8 cellular contexts compared by ENCODE assay signal in the genomic region with DNA sequence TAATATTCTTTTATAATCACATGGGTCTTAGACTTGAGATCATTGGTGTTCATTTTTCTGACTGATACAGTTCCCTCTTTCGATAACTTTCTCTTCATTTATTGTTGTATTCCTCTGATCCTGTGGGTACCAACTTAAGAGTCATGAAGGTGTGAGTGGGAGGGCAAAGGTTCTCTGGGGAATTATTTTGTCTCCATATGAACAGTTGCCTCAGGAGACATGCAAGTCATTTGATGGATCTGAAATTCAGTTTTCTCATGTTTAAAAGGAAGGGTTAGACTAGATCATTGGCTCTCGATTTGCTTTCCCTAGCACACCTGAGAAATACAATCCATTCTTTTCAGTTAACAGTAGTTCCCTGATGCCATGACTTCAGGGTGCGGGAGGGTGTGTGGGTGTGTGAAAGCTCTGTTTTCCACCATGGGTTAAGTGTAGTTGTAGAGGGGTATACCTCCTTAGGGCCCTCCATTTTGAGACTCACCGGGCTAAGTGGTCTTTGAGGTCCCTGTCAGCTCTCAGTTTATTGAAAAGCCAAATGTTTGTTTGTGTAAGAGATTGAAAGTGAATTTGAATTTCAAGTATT. TPM values are rescaled to one million over a fixed set of nuclear protein-coding genes. Genes with fewer than 3 reads are reported as not detected.
A peak's percentile ranks its signal among the peaks of the same experiment; 100 is the strongest.
DNase-seq lines count a peak whose midpoint lies in the region; ATAC-seq and TF ChIP-seq lines count a peak whose summit lies in the region.

No MANE protein-coding gene starts in this region.

- peak; percentile 6 for DNase-seq in astrocyte of the hippocampus (ENCODE audit: low read depth, low spot score)
- no peak for DNase-seq in NCI-H1105 treated with DMSO at 0.1 percent for 48 hours (lab: John Stamatoyannopoulos, UW)
- no peak for DNase-seq in UCSD-AML1 (lab: John Stamatoyannopoulos, UW; ENCODE audit: unreplicated experiment)
- no peak for DNase-seq in LoVo (ENCODE audit: low spot score)
- DNase-seq in gastrocnemius medialis: no peak

- peaks cover 11% of the 10 kb centered on the region for H3K4me1 ChIP-seq in ACC112 (ENCODE audit: control insufficient read depth, insufficient read depth, low read length, unreplicated experiment)
- peaks cover 9% of the 10 kb centered on the region; the same call in 1 of the 2 replicates for H3K4me1 ChIP-seq in HUES48 (ENCODE audit: control insufficient read depth, insufficient read depth, low read length)
- H3K4me1 ChIP-seq in muscle layer of colon (ENCODE audit: insufficient read depth, low read length): peaks cover 7% of the 10 kb centered on the region
- peaks cover 9 to 12% of the 10 kb centered on the region in 2 donors for H3K4me1 ChIP-seq in gastrocnemius medialis

- H3K4me3 ChIP-seq in ACC112 (ENCODE audit: low read depth, low read length) (peak overlapping the region; percentile 83), HUES48 (ENCODE audit: low read depth, low read length) (peak overlapping the region; percentile 65), muscle layer of colon (ENCODE audit: low read depth in 1 of 2, low read length in 2 of 2) (peak overlapping the region; percentile 39 to 70), gastrocnemius medialis (peak overlapping the region in 2 of 4 donors; percentile 36 to 56)

- no peak for ATAC-seq in gastrocnemius medialis

- H3K27ac ChIP-seq in ACC112 (ENCODE audit: low read depth, low read length) (peak overlapping the region; percentile 48), HUES48 (ENCODE audit: low read depth, low read length) (no peak overlapping the region), muscle layer of colon (ENCODE audit: low read depth, low read length) (no peak overlapping the region), gastrocnemius medialis (no peak overlapping the region)

- no peak overlapping the region for H3K9ac ChIP-seq in HUES48 (ENCODE audit: low read depth, low read length)
- H3K9ac ChIP-seq in muscle layer of colon (ENCODE audit: low read length): no peak overlapping the region

- TF ChIP-seq CTCF in gastrocnemius medialis (IDR thresholded peaks at IDR 0.05 in 4 of 5, conservative IDR thresholded peaks at IDR 0.05 in 1 of 5): no peak

- peaks cover 8% of the 10 kb centered on the region for H3K79me2 ChIP-seq in ACC112 (ENCODE audit: control insufficient read depth, insufficient read depth, low read length, unreplicated experiment)

- H3K27me3 ChIP-seq in ACC112 (ENCODE audit: insufficient read depth, low read length): no peaks in the 10 kb centered on the region
- H3K27me3 ChIP-seq in HUES48 (ENCODE audit: control insufficient read depth, insufficient read depth, low read length): no peaks in the 10 kb centered on the region
- no peaks in the 10 kb centered on the region for H3K27me3 ChIP-seq in muscle layer of colon (ENCODE audit: control insufficient read depth in 1 of 2, insufficient read depth in 2 of 2, low read length in 2 of 2)
- H3K27me3 ChIP-seq in gastrocnemius medialis: no peaks in the 10 kb centered on the region

- no peaks in the 10 kb centered on the region for H3K9me3 ChIP-seq in HUES48 (ENCODE audit: control insufficient read depth, insufficient read depth, low read length)
- H3K9me3 ChIP-seq in muscle layer of colon (ENCODE audit: low read length): no peaks in the 10 kb centered on the region
- H3K9me3 ChIP-seq in gastrocnemius medialis: no peaks in the 10 kb centered on the region

- in situ Hi-C loops in gastrocnemius medialis (cut with MboI; ENCODE audit: low sequenced_read_pairs in 4 of 4): no loop called here

- H2AFZ ChIP-seq in ACC112 (ENCODE audit: low read length, unreplicated experiment): peak overlapping the region; percentile 93

- H3K36me3 ChIP-seq in ACC112 (ENCODE audit: insufficient read depth, low read length) (peaks cover 4% of the 10 kb centered on the region; the same call in 1 of the 2 replicates), HUES48 (ENCODE audit: control insufficient read depth, insufficient read depth, low read length) (no peaks in the 10 kb centered on the region), muscle layer of colon (ENCODE audit: insufficient read depth, low read length) (peaks cover 7% of the 10 kb centered on the region), gastrocnemius medialis (peaks cover 0 to 6% of the 10 kb centered on the region in 2 donors)

- TF ChIP-seq POLR2A in gastrocnemius medialis (IDR thresholded peaks at IDR 0.05): no peak

- intact Hi-C loops in gastrocnemius medialis (cut with DNase I; ENCODE audit: low total_unique reads): loop anchor here (5.0 kb wide), 1 partner anchor 80 kb away; a partner anchor contains a TSS

RNA-seq across cellular contexts. Expression of a gene that starts 47.8 kb away (rescaled TPM):
- 1 to 10 TPM; 1.0 to 3.2 (median 1.6) TPM for total RNA-seq in gastrocnemius medialis
